ENCODE assay signal across 8 cellular contexts in genomic region chr5:143395638-143396352, GRCh38.
DNase-seq lines count a peak whose midpoint lies in the region; ATAC-seq and TF ChIP-seq lines count a peak whose summit lies in the region.

No MANE protein-coding gene starts in this region.

- peaks cover 64% of the 10 kb centered on the region for H3K36me3 Mint-ChIP-seq in stimulated activated effector memory CD8-positive, alpha-beta T cell treated with anti-CD3 and anti-CD28 coated beads, Interleukin-12 subunit alpha, Interleukin-12 subunit beta, amount 100 ng/mL, for 72 hours
- no peaks in the 10 kb centered on the region for H3K36me3 Mint-ChIP-seq in nephron progenitor cell (ENCODE audit: low read depth)

- ATAC-seq in HG03280 (IDR thresholded peaks at IDR 0.05; ENCODE audit: unreplicated experiment): peak; percentile 32
- peak; percentile 87 for ATAC-seq in stimulated activated effector memory CD8-positive, alpha-beta T cell treated with anti-CD3 and anti-CD28 coated beads, Interleukin-12 subunit alpha, Interleukin-12 subunit beta, amount 100 ng/mL, for 72 hours
- no peak for ATAC-seq in GM21737 (IDR thresholded peaks at IDR 0.05; ENCODE audit: unreplicated experiment)

- no peaks in the 10 kb centered on the region for H3K9me3 Mint-ChIP-seq in stimulated activated effector memory CD8-positive, alpha-beta T cell treated with anti-CD3 and anti-CD28 coated beads, Interleukin-12 subunit alpha, Interleukin-12 subunit beta, amount 100 ng/mL, for 72 hours
- no peaks in the 10 kb centered on the region for H3K9me3 Mint-ChIP-seq in nephron progenitor cell

- TF ChIP-seq CTCF in choroid plexus epithelial cell (conservative IDR thresholded peaks at IDR 0.05; ENCODE audit: low read depth, low read length) (no peak), nephron progenitor cell (IDR thresholded peaks at IDR 0.05) (no peak)

- peaks cover 15% of the 10 kb centered on the region for H3K27me3 Mint-ChIP-seq in nephron progenitor cell (ENCODE audit: low read depth, poor library complexity)

- DNase-seq in SHP77 treated with DMSO at 0.1 percent for 48 hours (lab: John Stamatoyannopoulos, UW) (peak; percentile 41), SHP77 (lab: John Stamatoyannopoulos, UW) (no peak), choroid plexus epithelial cell (ENCODE audit: low read depth) (no peak), epidermal melanocyte (ENCODE audit: insufficient read length, low spot score) (no peak), nephron progenitor cell (no peak)
- no peak for DNase-seq in stimulated activated effector memory CD8-positive, alpha-beta T cell treated with anti-CD3 and anti-CD28 coated beads, Interleukin-12 subunit alpha, Interleukin-12 subunit beta, amount 100 ng/mL, for 72 hours (ENCODE audit: low spot score in 2 of 2)

- peak overlapping the region; percentile 83 for H3K4me3 Mint-ChIP-seq in stimulated activated effector memory CD8-positive, alpha-beta T cell treated with anti-CD3 and anti-CD28 coated beads, Interleukin-12 subunit alpha, Interleukin-12 subunit beta, amount 100 ng/mL, for 72 hours
- H3K4me3 Mint-ChIP-seq in nephron progenitor cell: no peak overlapping the region

- H3K27ac Mint-ChIP-seq in stimulated activated effector memory CD8-positive, alpha-beta T cell treated with anti-CD3 and anti-CD28 coated beads, Interleukin-12 subunit alpha, Interleukin-12 subunit beta, amount 100 ng/mL, for 72 hours: peak overlapping the region; percentile 30
- H3K27ac Mint-ChIP-seq in nephron progenitor cell: no peak overlapping the region

- peak overlapping the region; percentile 87 for H3K4me3 ChIP-seq in choroid plexus epithelial cell (ENCODE audit: low read depth, low read length)

- peaks cover 48% of the 10 kb centered on the region for H3K4me1 Mint-ChIP-seq in stimulated activated effector memory CD8-positive, alpha-beta T cell treated with anti-CD3 and anti-CD28 coated beads, Interleukin-12 subunit alpha, Interleukin-12 subunit beta, amount 100 ng/mL, for 72 hours
- H3K4me1 Mint-ChIP-seq in nephron progenitor cell: peaks cover 15% of the 10 kb centered on the region
